Comparison of ENCODE assay signal across 11 cellular contexts in genomic region chr14:91371011-91371989, GRCh38. TPM values are rescaled to one million over a fixed set of nuclear protein-coding genes. Genes with fewer than 3 reads are reported as not detected.
A peak's percentile ranks its signal among the peaks of the same experiment; 100 is the strongest.
DNase-seq lines count a peak whose midpoint lies in the region; ATAC-seq and TF ChIP-seq lines count a peak whose summit lies in the region.
"Had no signal": no experiment of that assay in that cellular context is flagged by ENCODE, and none has a peak within 500 bp of the region (broad histone marks: within the 10 kb centered on the region; RNA-seq: fewer than 3 reads in every experiment).

No MANE protein-coding gene starts in this region.

- peak overlapping the region; percentile 12 for H3K4me3 Mint-ChIP-seq in activated CD8-positive, alpha-beta T cell treated with anti-CD3 and anti-CD28 coated beads for 36 hours
- H3K4me3 Mint-ChIP-seq in memory B cell: peak overlapping the region; percentile 28

- H3K9me3 ChIP-seq in vagina (no peaks in the 10 kb centered on the region), suprapubic skin (no peaks in the 10 kb centered on the region)

- H3K27ac Mint-ChIP-seq in activated CD8-positive, alpha-beta T cell treated with anti-CD3 and anti-CD28 coated beads for 36 hours: peak overlapping the region; percentile 90
- peak overlapping the region; percentile 100 for H3K27ac Mint-ChIP-seq in memory B cell

- H3K4me1 ChIP-seq in vagina (peaks cover 75% of the 10 kb centered on the region), suprapubic skin (peaks cover 49% of the 10 kb centered on the region)

- TF ChIP-seq POLR2A in vagina (IDR thresholded peaks at IDR 0.05) (no peak), suprapubic skin (IDR thresholded peaks at IDR 0.05) (no peak)

- H3K27me3 ChIP-seq in vagina: no peaks in the 10 kb centered on the region
- no peaks in the 10 kb centered on the region for H3K27me3 ChIP-seq in suprapubic skin

- no peak for ATAC-seq in activated CD8-positive, alpha-beta T cell treated with anti-CD3 and anti-CD28 coated beads for 36 hours
- ATAC-seq in memory B cell (ENCODE audit: low read depth): no peak

- H3K36me3 Mint-ChIP-seq in activated CD8-positive, alpha-beta T cell treated with anti-CD3 and anti-CD28 coated beads for 36 hours (ENCODE audit: low read depth): peaks cover 11% of the 10 kb centered on the region
- H3K36me3 Mint-ChIP-seq in memory B cell: peaks cover 3% of the 10 kb centered on the region

- CTCF ChIA-PET in HEK293T (lab: Yijun Ruan, JAX): interaction anchor here (0.6 to 1.2 kb wide), 2 partner anchors 79 to 85 kb away, joined by 3 to 4 read pairs; no protein-coding TSS in a partner anchor
- CTCF ChIA-PET in activated CD8-positive, alpha-beta T cell treated with anti-CD3 and anti-CD28 coated beads for 36 hours (lab: Charles Lee): interaction anchor here (0.6 to 11.1 kb wide), 7 partner anchors 16 to 134 kb away, joined by 3 to 88 read pairs (median 4); partner anchors contain the start of gene CCDC88C

- intact Hi-C loops in activated CD8-positive, alpha-beta T cell treated with anti-CD3 and anti-CD28 coated beads for 36 hours (cut with micrococcal nuclease): loop anchor here (5.0 kb wide), 1 partner anchor 46 kb away; the partner anchor contains the start of gene CCDC88C
- intact Hi-C loops in vagina (cut with DNase I): no loop called here

- TF ChIP-seq CTCF in activated CD8-positive, alpha-beta T cell treated with anti-CD3 and anti-CD28 coated beads for 36 hours (IDR thresholded peaks at IDR 0.05): no peak
- TF ChIP-seq CTCF in vagina (IDR thresholded peaks at IDR 0.05) (no peak), suprapubic skin (IDR thresholded peaks at IDR 0.05) (no peak)

- TF ChIP-seq EP300 in suprapubic skin (IDR thresholded peaks at IDR 0.05): no peak

- peak; percentile 73 for DNase-seq in DMS53 (lab: John Stamatoyannopoulos, UW)
- peak; percentile 33 for DNase-seq in HEK293T (ENCODE audit: extremely low spot score)
- DNase-seq in activated CD8-positive, alpha-beta T cell treated with anti-CD3 and anti-CD28 coated beads for 36 hours: no peak
- DNase-seq in memory B cell (ENCODE audit: low spot score in 2 of 2): no peak
- DNase-seq in kidney tubule cell (ENCODE audit: low spot score): no peak
- no peak for DNase-seq in vagina (ENCODE audit: extremely low spot score in 2 of 2)
- DNase-seq in suprapubic skin (ENCODE audit: low spot score in 2 of 2): no peak
- no peak for DNase-seq in effector CD8-positive, alpha-beta T cell (lab: John Stamatoyannopoulos, UW)
- DNase-seq: GDM1; NCI-H2081 treated with DMSO at 0.1 percent for 48 hours; stimulated activated CD4-positive, alpha-beta T cell treated with anti-CD3 and anti-CD28 coated beads, Interleukin-15, amount 100 ng/mL, for 24 hours had no signal

- peaks cover 98% of the 10 kb centered on the region for H3K4me1 Mint-ChIP-seq in activated CD8-positive, alpha-beta T cell treated with anti-CD3 and anti-CD28 coated beads for 36 hours (ENCODE audit: low read depth)
- H3K4me1 Mint-ChIP-seq in memory B cell: peaks cover 72% of the 10 kb centered on the region

- WGBS in suprapubic skin: 47% methylated on average over 12 of the region's 19 CpGs

- H3K4me3 ChIP-seq in vagina (no peak overlapping the region), suprapubic skin (no peak overlapping the region)

- H3K36me3 ChIP-seq in vagina (no peaks in the 10 kb centered on the region), suprapubic skin (no peaks in the 10 kb centered on the region)

- no peaks in the 10 kb centered on the region for H3K9me3 Mint-ChIP-seq in activated CD8-positive, alpha-beta T cell treated with anti-CD3 and anti-CD28 coated beads for 36 hours
- H3K9me3 Mint-ChIP-seq in memory B cell: no peaks in the 10 kb centered on the region

- POLR2A ChIA-PET in HEK293T (lab: Yijun Ruan, JAX): no interaction called here
- POLR2A ChIA-PET in activated CD8-positive, alpha-beta T cell treated with anti-CD3 and anti-CD28 coated beads for 36 hours (lab: Charles Lee): interaction anchor here (0.9 to 12.8 kb wide), 7 partner anchors 16 to 128 kb away, joined by 3 to 167 read pairs (median 22); partner anchors contain the start of gene CCDC88C

- no peaks in the 10 kb centered on the region for H3K27me3 Mint-ChIP-seq in activated CD8-positive, alpha-beta T cell treated with anti-CD3 and anti-CD28 coated beads for 36 hours
- H3K27me3 Mint-ChIP-seq in memory B cell: no peaks in the 10 kb centered on the region

- H3K27ac ChIP-seq in vagina (no peak overlapping the region), suprapubic skin (no peak overlapping the region)

TF ChIP-seq in HEK293T, 16 proteins besides CTCF, POLR2A, EP300 and RAD21:
- peak; percentile 87 for TF ChIP-seq ZNF384 (IDR thresholded peaks at IDR 0.05)
- TF ChIP-seq PKNOX1 (IDR thresholded peaks at IDR 0.05): 0 out of 2 replicates have a peak, but pooled peaks have one; percentile 3
- no peak for TF ChIP-seq SUZ12 (IDR thresholded peaks at IDR 0.05)

RNA-seq across cellular contexts. Expression of gene CCDC88C, which starts 46.3 kb away (rescaled TPM):
- total RNA-seq in activated CD8-positive, alpha-beta T cell treated with anti-CD3 and anti-CD28 coated beads for 36 hours: 10 to 100 TPM; 83.6 to 87.8 TPM
- total RNA-seq in vagina (42.2 TPM), suprapubic skin (10 to 100 TPM; 16.6 to 25.0 (median 22.8) TPM)

Comparison
In these comparisons a context has a peak if more than half of its experiments do, and no peak if none do; other contexts are left out.
1. DNase-seq: peak in DMS53 (single experiment) and HEK293T (single experiment); none in activated CD8-positive, alpha-beta T cell treated with anti-CD3 and anti-CD28 coated beads for 36 hours (single experiment), memory B cell (0 of 2), kidney tubule cell (single experiment), vagina (0 of 2), suprapubic skin (0 of 2) and effector CD8-positive, alpha-beta T cell (single experiment).